In genomic region chr2:131145040-131145439, GRCh38 we compare ENCODE assay signal across 1 cellular context.
TF ChIP-seq lines count a peak whose summit lies in the region.

No MANE protein-coding gene starts in this region.

TF ChIP-seq in GM12878, 131 proteins besides CTCF, POLR2A, EP300 and RAD21 (continued from another document):
- TF ChIP-seq RCOR1 (conservative IDR thresholded peaks at IDR 0.05; ENCODE audit: low read depth, low read length) (0 out of 2 replicates have a peak, but pooled peaks have one; percentile 47), SPI1 (IDR thresholded peaks at IDR 0.05; ENCODE audit: borderline replicate concordance, insufficient read depth, low read depth, low read length) (peak; percentile 96), RFX5 (IDR thresholded peaks at IDR 0.05; ENCODE audit: low read depth, low read length) (no peak), IKZF2 (IDR thresholded peaks at IDR 0.05) (peak; percentile 65 to 68; a peak in 2 of 4 replicates), NBN (IDR thresholded peaks at IDR 0.05) (no peak), HSF1 (IDR thresholded peaks at IDR 0.05; ENCODE audit: low read depth, low read length) (no peak), USF1 (IDR thresholded peaks at IDR 0.05; ENCODE audit: borderline replicate concordance, extremely low read length, insufficient read depth, low read depth, low read length) (no peak), ZBTB4 (CRISPR knock-in tag; IDR thresholded peaks at IDR 0.05) (no peak), MTA2 (IDR thresholded peaks at IDR 0.05; ENCODE audit: low read depth) (peak; percentile 20; the same call in 1 of the 2 replicates), BHLHE40 (IDR thresholded peaks at IDR 0.05; ENCODE audit: borderline replicate concordance in 1 of 2, low read depth in 2 of 2, low read length in 1 of 2) (peak; percentile 37 to 48; a peak in 2 of 4 replicates), ZNF24 (IDR thresholded peaks at IDR 0.05) (no peak), MXI1 (IDR thresholded peaks at IDR 0.05; ENCODE audit: low read depth, low read length) (0 out of 2 replicates have a peak, but pooled peaks have one; percentile 32), IRF4 (IDR thresholded peaks at IDR 0.05; ENCODE audit: low read depth, low read length) (peak; percentile 78; the same call in 1 of the 2 replicates)
